8 cellular contexts compared by ENCODE assay signal in the genomic region with DNA sequence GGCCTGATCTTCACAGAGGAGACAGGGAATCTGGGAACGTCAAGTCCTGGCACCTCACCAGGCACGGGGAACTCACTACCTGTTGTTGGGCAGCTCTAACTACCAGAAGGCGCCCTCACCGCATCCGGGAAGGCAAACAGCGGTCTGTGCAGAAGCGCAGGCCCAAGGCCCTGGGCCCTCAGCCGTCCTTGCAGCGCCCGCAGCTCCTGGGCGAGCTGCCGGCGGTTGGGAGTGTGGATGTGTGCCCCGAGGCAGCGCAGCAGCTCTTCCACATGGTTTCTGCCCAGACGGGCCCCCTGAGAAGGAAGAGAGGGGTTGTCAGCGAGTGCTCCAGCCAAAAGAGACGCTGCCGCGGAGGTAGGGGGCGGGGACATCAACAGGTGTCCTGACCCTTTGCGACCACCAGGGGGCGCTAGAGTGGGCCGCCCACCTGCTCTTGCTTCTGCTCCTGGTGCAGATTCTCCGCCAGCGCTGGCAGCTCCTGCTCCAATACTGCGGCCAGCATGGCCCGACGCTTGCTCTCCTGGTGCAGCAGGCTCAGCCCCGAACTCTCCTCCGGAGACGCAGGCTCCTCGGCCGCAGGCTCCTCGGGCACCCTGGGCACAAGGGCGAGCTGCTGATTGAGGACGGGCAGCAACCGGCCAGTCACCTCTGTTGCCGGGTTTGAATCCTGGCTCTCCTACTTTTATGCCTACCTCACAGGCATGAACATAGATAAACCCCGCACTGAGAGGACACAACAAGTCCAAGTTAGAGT. TPM values are rescaled to one million over a fixed set of nuclear protein-coding genes. Genes with fewer than 3 reads are reported as not detected.
DNase-seq lines count a peak whose midpoint lies in the region; ATAC-seq and TF ChIP-seq lines count a peak whose summit lies in the region.

No MANE protein-coding gene starts in this region.

- no peak overlapping the region for H3K27ac Mint-ChIP-seq in neural progenitor cell

- peak overlapping the region; percentile 48 for H3K4me3 Mint-ChIP-seq in neural progenitor cell

- peaks cover 8% of the 10 kb centered on the region for H3K36me3 Mint-ChIP-seq in neural progenitor cell

- H2AFZ ChIP-seq in neural progenitor cell (replicated peaks), result no peak overlapping the region

- no peaks in the 10 kb centered on the region for H3K9me3 Mint-ChIP-seq in neural progenitor cell

- 39% methylated on average over 22 of the region's 40 CpGs for WGBS in suprapubic skin

- DNase-seq in DMS 273 (lab: John Stamatoyannopoulos, UW; ENCODE audit: unreplicated experiment) (peak; percentile 83), Panc1 (ENCODE audit: low read depth, low spot score) (no peak), activated T-helper 1 cell treated with Interleukin-2 at 50 U/mL for 16 hours (ENCODE audit: low read depth) (peak; percentile 72), fibroblast of pulmonary artery (ENCODE audit: low read depth) (peak; percentile 61), neural progenitor cell (ENCODE audit: low spot score) (peak; percentile 85), suprapubic skin (ENCODE audit: low spot score in 2 of 2) (no peak)

- H3K27me3 Mint-ChIP-seq in neural progenitor cell (ENCODE audit: insufficient read depth, low read depth), result peaks cover 25% of the 10 kb centered on the region

- H3K27me3 ChIP-seq in Panc1 (ENCODE audit: control insufficient read depth, insufficient read depth, low read length), result no peaks in the 10 kb centered on the region
- H3K27me3 ChIP-seq in neural progenitor cell, result peaks cover 50% of the 10 kb centered on the region
- no peaks in the 10 kb centered on the region for H3K27me3 ChIP-seq in suprapubic skin

- H3K9ac ChIP-seq in neural progenitor cell, result no peak overlapping the region

- peak; percentile 47 for ATAC-seq in HG02970 (IDR thresholded peaks at IDR 0.05; ENCODE audit: low FRiP score, unreplicated experiment)
- ATAC-seq in Panc1, result peak; percentile 83
- ATAC-seq in HG02852 (IDR thresholded peaks at IDR 0.05; ENCODE audit: unreplicated experiment), result no peak

- in situ Hi-C loops in Panc1 (cut with HindIII; ENCODE audit: low pct_unique_long_range_greater_than_20kb, low sequenced_read_pairs), result no loop called here

- BruUV-seq in Panc1 (replicated peaks; lab: Mats Ljungman, UMichigan), result no TSS peak

- H3K9me3 ChIP-seq in Panc1 (ENCODE audit: control insufficient read depth, insufficient read depth, low read depth, low read length), result no peaks in the 10 kb centered on the region
- no peaks in the 10 kb centered on the region for H3K9me3 ChIP-seq in neural progenitor cell (ENCODE audit: low read depth)
- H3K9me3 ChIP-seq in suprapubic skin, result no peaks in the 10 kb centered on the region

- no peaks in the 10 kb centered on the region for H3K4me1 ChIP-seq in Panc1 (ENCODE audit: control insufficient read depth, insufficient read depth, low read length)
- peaks cover 16% of the 10 kb centered on the region for H3K4me1 ChIP-seq in neural progenitor cell
- H3K4me1 ChIP-seq in suprapubic skin, result peaks cover 32% of the 10 kb centered on the region

- no peak overlapping the region for H3K4me3 ChIP-seq in Panc1 (ENCODE audit: low read depth in 2 of 2, low read length in 2 of 2)
- H3K4me3 ChIP-seq in fibroblast of pulmonary artery (replicated peaks; ENCODE audit: low read depth, low read length), result no peak overlapping the region
- H3K4me3 ChIP-seq in neural progenitor cell, result no peak overlapping the region
- H3K4me3 ChIP-seq in suprapubic skin, result peak overlapping the region; percentile 25

- H3K4me2 ChIP-seq in neural progenitor cell, result peak overlapping the region; percentile 44

- H4K20me1 ChIP-seq in neural progenitor cell (ENCODE audit: low read depth), result peaks cover 17% of the 10 kb centered on the region

- H3K36me3 ChIP-seq in Panc1 (ENCODE audit: control insufficient read depth, insufficient read depth, low read length), result no peaks in the 10 kb centered on the region; the same call in 1 of the 2 replicates
- H3K36me3 ChIP-seq in neural progenitor cell, result no peaks in the 10 kb centered on the region
- peaks cover 92% of the 10 kb centered on the region for H3K36me3 ChIP-seq in suprapubic skin

- peak; percentile 97 for TF ChIP-seq CTCF in Panc1 (IDR thresholded peaks at IDR 0.05)
- TF ChIP-seq CTCF in fibroblast of pulmonary artery (IDR thresholded peaks at IDR 0.05; ENCODE audit: low read length, missing control alignments), result peak; percentile 73
- TF ChIP-seq CTCF in neural progenitor cell (IDR thresholded peaks at IDR 0.05), result peak; percentile 91
- TF ChIP-seq CTCF in suprapubic skin (IDR thresholded peaks at IDR 0.05), result peak; percentile 92 to 97

- no peak for TF ChIP-seq POLR2A in suprapubic skin (IDR thresholded peaks at IDR 0.05)

- TF ChIP-seq EP300 in suprapubic skin (IDR thresholded peaks at IDR 0.05), result no peak

- no peak overlapping the region for H3K27ac ChIP-seq in Panc1 (ENCODE audit: low read length)
- no peak overlapping the region for H3K27ac ChIP-seq in neural progenitor cell
- H3K27ac ChIP-seq in suprapubic skin, result peak overlapping the region; percentile 50

- CTCF ChIA-PET in Panc1 (lab: Charles Lee), result interaction anchor here (0.5 to 2.2 kb wide), 6 partner anchors 9 to 411 kb away, joined by 3 to 12 read pairs (median 6); partner anchors contain the start of gene MAP3K6

- peaks cover 3% of the 10 kb centered on the region for H3F3A ChIP-seq in neural progenitor cell (ENCODE audit: low read depth)

- peaks cover 20% of the 10 kb centered on the region for H3K4me1 Mint-ChIP-seq in neural progenitor cell

- no peaks in the 10 kb centered on the region for H3K79me2 ChIP-seq in neural progenitor cell (ENCODE audit: low read depth)

- intact Hi-C loops in Panc1 (cut with micrococcal nuclease; ENCODE audit: unreplicated experiment), result no loop called here

- POLR2A ChIA-PET in Panc1 (lab: Charles Lee), result no interaction called here

RNA-seq across cellular contexts. Expression of gene MAP3K6, which starts 9.3 kb away (rescaled TPM):
- total RNA-seq in Panc1 (2021; ENCODE audit: unreplicated experiment), result 56.9 TPM
- 57.8 TPM for polyA plus RNA-seq in Panc1 (2012; ENCODE audit: insufficient read length)
- 1.9 and 11.7 TPM in 2 replicates for total RNA-seq in neural progenitor cell (ENCODE audit: low replicate concordance)
- total RNA-seq in suprapubic skin, result 100 to 1,000 TPM in 3 of 4 donors, 10 to 100 TPM in 1; 85.4 to 147 (median 137) TPM

RNA-seq across cellular contexts. Expression of gene SYTL1, which starts 15.6 kb away (rescaled TPM):
- 2.4 TPM for total RNA-seq in Panc1 (2021; ENCODE audit: unreplicated experiment)
- 3.8 TPM for polyA plus RNA-seq in Panc1 (2012; ENCODE audit: insufficient read length)
- 5.7 and 7.9 TPM in 2 replicates for total RNA-seq in neural progenitor cell (ENCODE audit: low replicate concordance)
- total RNA-seq in suprapubic skin, result 100 to 1,000 TPM; 142 to 176 (median 168) TPM

RNA-seq across cellular contexts. Expression of gene FCN3, which starts 17.2 kb away (rescaled TPM):
- total RNA-seq in Panc1 (2021; ENCODE audit: unreplicated experiment), result not detected
- 0.23 TPM for polyA plus RNA-seq in Panc1 (2012; ENCODE audit: insufficient read length)
- not detected in 2 replicates for total RNA-seq in neural progenitor cell (ENCODE audit: low replicate concordance)
- 1 to 10 TPM; 2.3 to 7.1 (median 3.7) TPM for total RNA-seq in suprapubic skin

RNA-seq across cellular contexts. Expression of gene CD164L2, which starts 25.7 kb away (rescaled TPM):
- total RNA-seq in Panc1 (2021; ENCODE audit: unreplicated experiment), result 0.13 TPM
- polyA plus RNA-seq in Panc1 (2012; ENCODE audit: insufficient read length), result not detected
- total RNA-seq in neural progenitor cell (ENCODE audit: low replicate concordance), result 1.5 and 1.6 TPM in 2 replicates
- total RNA-seq in suprapubic skin, result 10 to 100 TPM in 2 of 4 donors, 1 to 10 TPM in 2; 5.9 to 14.3 (median 10.3) TPM

RNA-seq across cellular contexts. Expression of gene GPR3, which starts 35.0 kb away (rescaled TPM):
- total RNA-seq in Panc1 (2021; ENCODE audit: unreplicated experiment), result 0.95 TPM
- 1.1 TPM for polyA plus RNA-seq in Panc1 (2012; ENCODE audit: insufficient read length)
- total RNA-seq in neural progenitor cell (ENCODE audit: low replicate concordance), result 3.0 and 3.1 TPM in 2 replicates
- under 1 TPM in 2 of 4 donors, not detected in 2; 0.36 to 0.81 TPM for total RNA-seq in suprapubic skin

Comparison
In these comparisons a context has a peak if more than half of its experiments do, and no peak if none do; other contexts are left out.
1. DNase-seq: peak in DMS 273 (single experiment), activated T-helper 1 cell treated with Interleukin-2 at 50 U/mL for 16 hours (single experiment), fibroblast of pulmonary artery (single experiment) and neural progenitor cell (single experiment); none in Panc1 (single experiment) and suprapubic skin (0 of 2).
2. RNA of gene SYTL1, which starts 15.6 kb away (total RNA-seq): 142 to 176 TPM in suprapubic skin; 5.7 to 7.9 TPM in neural progenitor cell and 2.4 TPM in Panc1 (single experiment); every median in the first group is over 10 times any median in the second.
3. Peak in every context shown above with its lines, with median percentiles within 50 percentile points of each other: CTCF ChIP-seq.